7 cellular contexts compared by ENCODE assay signal in the genomic region with DNA sequence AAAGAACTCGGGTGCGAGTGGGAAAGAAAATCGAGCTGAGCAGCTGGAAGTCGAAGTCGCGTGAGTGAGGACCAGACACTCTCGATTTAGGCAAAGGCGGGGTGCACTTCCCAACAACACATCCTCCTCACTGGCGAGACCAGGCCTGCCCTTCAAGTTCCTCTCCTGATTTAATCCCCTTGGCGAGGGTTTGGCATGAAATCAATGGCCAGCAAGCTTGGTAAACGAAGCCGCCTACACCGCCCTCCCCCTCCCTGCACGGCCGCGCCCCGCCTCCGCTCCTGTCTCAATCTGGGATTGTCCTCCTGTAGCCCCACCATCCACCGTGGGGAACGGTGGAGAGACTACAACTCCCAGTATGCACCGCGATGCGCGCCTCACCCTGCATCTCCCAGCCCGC. TPM values are rescaled to one million over a fixed set of nuclear protein-coding genes. Genes with fewer than 3 reads are reported as not detected.
"Had no signal": no experiment of that assay in that cellular context is flagged by ENCODE, and none has a peak within 500 bp of the region (broad histone marks: within the 10 kb centered on the region; RNA-seq: fewer than 3 reads in every experiment).

A gene with protein sequence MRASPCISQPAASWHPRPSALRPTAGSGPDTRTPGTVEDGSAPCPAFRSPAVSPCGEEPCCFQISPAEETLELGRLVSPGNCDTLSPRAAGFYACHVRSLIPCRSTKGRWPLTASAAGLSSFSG (plus strand): TSS at position 301 of the 400 bp plus-strand sequence. CDS start 68 bp downstream, at position 369.

RNA-seq across cellular contexts. Expression of the gene that starts here (rescaled TPM):
- polyA plus RNA-seq: hepatocyte; immature natural killer cell; keratinocyte; liver; lung; mammary epithelial cell; naive thymus-derived CD4-positive, alpha-beta T cell had no signal
